1 cellular context compared by ENCODE assay signal in the genomic region with DNA sequence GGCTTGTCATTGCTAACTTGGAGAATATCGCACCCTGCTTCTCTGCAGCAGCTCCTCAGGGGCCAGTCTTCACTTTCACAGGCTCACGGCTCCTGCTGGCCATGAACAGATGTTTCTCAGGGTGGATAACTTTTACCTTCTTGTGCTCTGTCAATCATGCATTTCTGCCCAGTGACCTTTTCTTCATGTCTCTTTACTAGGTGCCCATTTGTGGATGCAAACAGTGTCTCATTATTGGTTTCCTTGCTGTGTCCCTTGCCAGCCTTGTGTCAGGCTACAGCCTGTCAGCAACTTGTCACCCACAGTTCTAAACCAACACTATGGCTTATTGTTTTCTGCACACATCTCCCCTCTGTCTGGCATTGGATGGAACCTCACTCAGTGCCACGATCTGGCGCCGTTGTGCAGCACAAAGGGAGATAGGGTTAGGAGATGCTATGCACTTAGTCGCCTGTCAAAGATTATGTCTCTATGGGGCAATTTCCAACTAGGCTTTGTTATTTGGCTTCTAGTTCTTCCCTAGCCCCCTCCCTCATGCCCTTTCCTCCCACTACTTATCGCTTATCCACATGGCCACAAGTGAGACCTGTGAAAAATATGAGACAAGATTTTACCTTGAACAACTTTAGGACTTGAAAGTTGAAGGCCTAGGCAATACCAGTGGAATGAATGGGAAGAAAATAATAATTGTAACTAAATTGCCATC.
A peak's percentile ranks its signal among the peaks of the same experiment; 100 is the strongest.
TF ChIP-seq lines count a peak whose summit lies in the region.

No MANE protein-coding gene starts in this region.

TF ChIP-seq in K562, 482 proteins besides CTCF, POLR2A, EP300 and RAD21 (continued from another document):
- no peak for TF ChIP-seq ZBTB33 (CRISPR knock-in tag; IDR thresholded peaks at IDR 0.05)
- TF ChIP-seq ETV6 (IDR thresholded peaks at IDR 0.05; ENCODE audit: borderline replicate concordance in 1 of 2, low read depth in 2 of 2, low read length in 1 of 2): no peak
- no peak for TF ChIP-seq ETV6 (CRISPR knock-in tag; IDR thresholded peaks at IDR 0.05; ENCODE audit: borderline replicate concordance)
- TF ChIP-seq EZH2 (IDR thresholded peaks at IDR 0.05; ENCODE audit: borderline replicate concordance, low read depth, low read length): no peak
- TF ChIP-seq, protein P1, sequence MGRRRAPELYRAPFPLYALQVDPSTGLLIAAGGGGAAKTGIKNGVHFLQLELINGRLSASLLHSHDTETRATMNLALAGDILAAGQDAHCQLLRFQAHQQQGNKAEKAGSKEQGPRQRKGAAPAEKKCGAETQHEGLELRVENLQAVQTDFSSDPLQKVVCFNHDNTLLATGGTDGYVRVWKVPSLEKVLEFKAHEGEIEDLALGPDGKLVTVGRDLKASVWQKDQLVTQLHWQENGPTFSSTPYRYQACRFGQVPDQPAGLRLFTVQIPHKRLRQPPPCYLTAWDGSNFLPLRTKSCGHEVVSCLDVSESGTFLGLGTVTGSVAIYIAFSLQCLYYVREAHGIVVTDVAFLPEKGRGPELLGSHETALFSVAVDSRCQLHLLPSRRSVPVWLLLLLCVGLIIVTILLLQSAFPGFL (CRISPR knock-in tag; IDR thresholded peaks at IDR 0.05): 0 out of 2 replicates have a peak, but pooled peaks have one; percentile 76
- TF ChIP-seq SP1 (CRISPR knock-in tag; IDR thresholded peaks at IDR 0.05): no peak
- TF ChIP-seq THAP12 (CRISPR knock-in tag; IDR thresholded peaks at IDR 0.05): no peak
- TF ChIP-seq ZNF3 (CRISPR knock-in tag; IDR thresholded peaks at IDR 0.05): no peak
- peak; percentile 52 for TF ChIP-seq MEIS2 (IDR thresholded peaks at IDR 0.05; ENCODE audit: partially characterized antibody)
- TF ChIP-seq TEAD2 (tag; IDR thresholded peaks at IDR 0.05): no peak
- TF ChIP-seq, protein P2, sequence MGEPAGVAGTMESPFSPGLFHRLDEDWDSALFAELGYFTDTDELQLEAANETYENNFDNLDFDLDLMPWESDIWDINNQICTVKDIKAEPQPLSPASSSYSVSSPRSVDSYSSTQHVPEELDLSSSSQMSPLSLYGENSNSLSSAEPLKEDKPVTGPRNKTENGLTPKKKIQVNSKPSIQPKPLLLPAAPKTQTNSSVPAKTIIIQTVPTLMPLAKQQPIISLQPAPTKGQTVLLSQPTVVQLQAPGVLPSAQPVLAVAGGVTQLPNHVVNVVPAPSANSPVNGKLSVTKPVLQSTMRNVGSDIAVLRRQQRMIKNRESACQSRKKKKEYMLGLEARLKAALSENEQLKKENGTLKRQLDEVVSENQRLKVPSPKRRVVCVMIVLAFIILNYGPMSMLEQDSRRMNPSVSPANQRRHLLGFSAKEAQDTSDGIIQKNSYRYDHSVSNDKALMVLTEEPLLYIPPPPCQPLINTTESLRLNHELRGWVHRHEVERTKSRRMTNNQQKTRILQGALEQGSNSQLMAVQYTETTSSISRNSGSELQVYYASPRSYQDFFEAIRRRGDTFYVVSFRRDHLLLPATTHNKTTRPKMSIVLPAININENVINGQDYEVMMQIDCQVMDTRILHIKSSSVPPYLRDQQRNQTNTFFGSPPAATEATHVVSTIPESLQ (CRISPR knock-in tag; IDR thresholded peaks at IDR 0.05): no peak
- TF ChIP-seq MITF (IDR thresholded peaks at IDR 0.05): no peak
- TF ChIP-seq ARID1B (IDR thresholded peaks at IDR 0.05): peak; percentile 34; the same call in 1 of the 2 replicates
- no peak for TF ChIP-seq TRIM24 (IDR thresholded peaks at IDR 0.05)
- 0 out of 2 replicates have a peak, but pooled peaks have one; percentile 36 for TF ChIP-seq DPF2 (IDR thresholded peaks at IDR 0.05)
- peak; percentile 21; the same call in 1 of the 2 replicates for TF ChIP-seq CBFA2T2 (conservative IDR thresholded peaks at IDR 0.05)
- TF ChIP-seq, protein P3, sequence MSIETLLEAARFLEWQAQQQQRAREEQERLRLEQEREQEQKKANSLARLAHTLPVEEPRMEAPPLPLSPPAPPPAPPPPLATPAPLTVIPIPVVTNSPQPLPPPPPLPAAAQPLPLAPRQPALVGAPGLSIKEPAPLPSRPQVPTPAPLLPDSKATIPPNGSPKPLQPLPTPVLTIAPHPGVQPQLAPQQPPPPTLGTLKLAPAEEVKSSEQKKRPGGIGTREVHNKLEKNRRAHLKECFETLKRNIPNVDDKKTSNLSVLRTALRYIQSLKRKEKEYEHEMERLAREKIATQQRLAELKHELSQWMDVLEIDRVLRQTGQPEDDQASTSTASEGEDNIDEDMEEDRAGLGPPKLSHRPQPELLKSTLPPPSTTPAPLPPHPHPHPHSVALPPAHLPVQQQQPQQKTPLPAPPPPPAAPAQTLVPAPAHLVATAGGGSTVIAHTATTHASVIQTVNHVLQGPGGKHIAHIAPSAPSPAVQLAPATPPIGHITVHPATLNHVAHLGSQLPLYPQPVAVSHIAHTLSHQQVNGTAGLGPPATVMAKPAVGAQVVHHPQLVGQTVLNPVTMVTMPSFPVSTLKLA (conservative IDR thresholded peaks at IDR 0.05): no peak
- peak; percentile 16; the same call in 1 of the 2 replicates for TF ChIP-seq CXXC5 (CRISPR knock-in tag; IDR thresholded peaks at IDR 0.05)
- TF ChIP-seq, protein P4, sequence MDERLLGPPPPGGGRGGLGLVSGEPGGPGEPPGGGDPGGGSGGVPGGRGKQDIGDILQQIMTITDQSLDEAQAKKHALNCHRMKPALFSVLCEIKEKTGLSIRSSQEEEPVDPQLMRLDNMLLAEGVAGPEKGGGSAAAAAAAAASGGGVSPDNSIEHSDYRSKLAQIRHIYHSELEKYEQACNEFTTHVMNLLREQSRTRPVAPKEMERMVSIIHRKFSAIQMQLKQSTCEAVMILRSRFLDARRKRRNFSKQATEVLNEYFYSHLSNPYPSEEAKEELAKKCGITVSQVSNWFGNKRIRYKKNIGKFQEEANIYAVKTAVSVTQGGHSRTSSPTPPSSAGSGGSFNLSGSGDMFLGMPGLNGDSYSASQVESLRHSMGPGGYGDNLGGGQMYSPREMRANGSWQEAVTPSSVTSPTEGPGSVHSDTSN (CRISPR knock-in tag; IDR thresholded peaks at IDR 0.05; ENCODE audit: low read depth): no peak
- TF ChIP-seq, protein P4 (tag; conservative IDR thresholded peaks at IDR 0.05; ENCODE audit: low read depth): peak; percentile 59
- TF ChIP-seq, protein P5, sequence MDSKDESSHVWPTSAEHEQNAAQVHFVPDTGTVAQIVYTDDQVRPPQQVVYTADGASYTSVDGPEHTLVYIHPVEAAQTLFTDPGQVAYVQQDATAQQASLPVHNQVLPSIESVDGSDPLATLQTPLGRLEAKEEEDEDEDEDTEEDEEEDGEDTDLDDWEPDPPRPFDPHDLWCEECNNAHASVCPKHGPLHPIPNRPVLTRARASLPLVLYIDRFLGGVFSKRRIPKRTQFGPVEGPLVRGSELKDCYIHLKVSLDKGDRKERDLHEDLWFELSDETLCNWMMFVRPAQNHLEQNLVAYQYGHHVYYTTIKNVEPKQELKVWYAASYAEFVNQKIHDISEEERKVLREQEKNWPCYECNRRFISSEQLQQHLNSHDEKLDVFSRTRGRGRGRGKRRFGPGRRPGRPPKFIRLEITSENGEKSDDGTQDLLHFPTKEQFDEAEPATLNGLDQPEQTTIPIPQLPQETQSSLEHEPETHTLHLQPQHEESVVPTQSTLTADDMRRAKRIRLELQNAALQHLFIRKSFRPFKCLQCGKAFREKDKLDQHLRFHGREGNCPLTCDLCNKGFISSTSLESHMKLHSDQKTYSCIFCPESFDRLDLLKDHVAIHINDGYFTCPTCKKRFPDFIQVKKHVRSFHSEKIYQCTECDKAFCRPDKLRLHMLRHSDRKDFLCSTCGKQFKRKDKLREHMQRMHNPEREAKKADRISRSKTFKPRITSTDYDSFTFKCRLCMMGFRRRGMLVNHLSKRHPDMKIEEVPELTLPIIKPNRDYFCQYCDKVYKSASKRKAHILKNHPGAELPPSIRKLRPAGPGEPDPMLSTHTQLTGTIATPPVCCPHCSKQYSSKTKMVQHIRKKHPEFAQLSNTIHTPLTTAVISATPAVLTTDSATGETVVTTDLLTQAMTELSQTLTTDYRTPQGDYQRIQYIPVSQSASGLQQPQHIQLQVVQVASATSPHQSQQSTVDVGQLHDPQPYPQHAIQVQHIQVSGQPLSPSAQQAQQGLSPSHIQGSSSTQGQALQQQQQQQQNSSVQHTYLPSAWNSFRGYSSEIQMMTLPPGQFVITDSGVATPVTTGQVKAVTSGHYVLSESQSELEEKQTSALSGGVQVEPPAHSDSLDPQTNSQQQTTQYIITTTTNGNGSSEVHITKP (IDR thresholded peaks at IDR 0.05; ENCODE audit: partially characterized antibody): peak; percentile 50
- TF ChIP-seq BCL6 (CRISPR knock-in tag; IDR thresholded peaks at IDR 0.05): no peak
- TF ChIP-seq PCBP2 (IDR thresholded peaks at IDR 0.05; ENCODE audit: low read depth, low read length, poor library complexity, severe bottlenecking): no peak
- TF ChIP-seq PKNOX1 (IDR thresholded peaks at IDR 0.05): peak; percentile 92
- no peak for TF ChIP-seq ZFP36 (IDR thresholded peaks at IDR 0.05; ENCODE audit: low read depth, low read length, partially characterized antibody)
- TF ChIP-seq SNRNP70 (optimal IDR thresholded peaks at IDR 0.05; ENCODE audit: low read depth, low read length): no peak
- TF ChIP-seq, protein P6, sequence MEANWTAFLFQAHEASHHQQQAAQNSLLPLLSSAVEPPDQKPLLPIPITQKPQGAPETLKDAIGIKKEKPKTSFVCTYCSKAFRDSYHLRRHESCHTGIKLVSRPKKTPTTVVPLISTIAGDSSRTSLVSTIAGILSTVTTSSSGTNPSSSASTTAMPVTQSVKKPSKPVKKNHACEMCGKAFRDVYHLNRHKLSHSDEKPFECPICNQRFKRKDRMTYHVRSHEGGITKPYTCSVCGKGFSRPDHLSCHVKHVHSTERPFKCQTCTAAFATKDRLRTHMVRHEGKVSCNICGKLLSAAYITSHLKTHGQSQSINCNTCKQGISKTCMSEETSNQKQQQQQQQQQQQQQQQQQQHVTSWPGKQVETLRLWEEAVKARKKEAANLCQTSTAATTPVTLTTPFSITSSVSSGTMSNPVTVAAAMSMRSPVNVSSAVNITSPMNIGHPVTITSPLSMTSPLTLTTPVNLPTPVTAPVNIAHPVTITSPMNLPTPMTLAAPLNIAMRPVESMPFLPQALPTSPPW (CRISPR knock-in tag; IDR thresholded peaks at IDR 0.05): no peak
- TF ChIP-seq U2AF2 (optimal IDR thresholded peaks at IDR 0.05; ENCODE audit: low read depth, low read length): no peak
- TF ChIP-seq TCF3 (CRISPR knock-in tag; IDR thresholded peaks at IDR 0.05): 0 out of 2 replicates have a peak, but pooled peaks have one; percentile 32
- no peak for TF ChIP-seq ATF7 (IDR thresholded peaks at IDR 0.05)
TF ChIP-seq in K562: peak in this region for 12.
